Comparison of ENCODE assay signal across 21 cellular contexts in genomic region chr5:82938901-82939300, GRCh38.
A peak's percentile ranks its signal among the peaks of the same experiment; 100 is the strongest.
DNase-seq lines count a peak whose midpoint lies in the region; ATAC-seq and TF ChIP-seq lines count a peak whose summit lies in the region.
"Had no signal": no experiment of that assay in that cellular context is flagged by ENCODE, and none has a peak within 500 bp of the region (broad histone marks: within the 10 kb centered on the region; RNA-seq: fewer than 3 reads in every experiment).

No MANE protein-coding gene starts in this region.

- no peaks in the 10 kb centered on the region for H3K4me1 Mint-ChIP-seq in activated CD4-positive, alpha-beta memory T cell treated with anti-CD3 and anti-CD28 coated beads, Interleukin-2, amount 10 ng/mL, durations not matched to agents 7 days and 5 days
- H3K4me1 Mint-ChIP-seq: CD4-positive, CD25-positive, alpha-beta regulatory T cell; CD8-positive, alpha-beta memory T cell; IgD-negative memory B cell had no signal

- H3K36me3 Mint-ChIP-seq in activated CD4-positive, alpha-beta memory T cell treated with anti-CD3 and anti-CD28 coated beads, Interleukin-2, amount 10 ng/mL, durations not matched to agents 7 days and 5 days (ENCODE audit: low read depth), result no peaks in the 10 kb centered on the region
- H3K36me3 Mint-ChIP-seq: CD4-positive, CD25-positive, alpha-beta regulatory T cell; CD8-positive, alpha-beta memory T cell; IgD-negative memory B cell had no signal

- H3K4me3 ChIP-seq in HEK293 (ENCODE audit: low read depth, low read length) (no peak overlapping the region), PC-3 (ENCODE audit: low read length) (no peak overlapping the region), choroid plexus epithelial cell (ENCODE audit: low read depth, low read length) (no peak overlapping the region)
- H3K4me3 ChIP-seq: GM23338 had no signal

- no peaks in the 10 kb centered on the region for H3K9me2 ChIP-seq in PC-3 (replicated peaks; ENCODE audit: low read length)

- DNase-seq in PC-3, result no peak
- DNase-seq in choroid plexus epithelial cell (ENCODE audit: low read depth), result peak; percentile 33
- DNase-seq in renal cortical epithelial cell (ENCODE audit: low read depth), result peak; percentile 90
- no peak for DNase-seq in activated CD4-positive, alpha-beta memory T cell treated with anti-CD3 and anti-CD28 coated beads, Interleukin-2, amount 10 ng/mL, durations not matched to agents 7 days and 5 days
- no peak for DNase-seq in NCI-H1417 (lab: John Stamatoyannopoulos, UW)
- no peak for DNase-seq in activated T-cell treated with anti-CD3 and anti-CD28 coated beads, Interleukin-2, amount 50 U/mL, for 48 hours
- DNase-seq: ACHN; BE2C; C1 segment of cervical spinal cord; CD4-positive, CD25-positive, alpha-beta regulatory T cell; CD8-positive, alpha-beta memory T cell; COR-L47; DMS 273 treated with DMSO at 0.1 percent for 48 hours; DMS79; GDM1; HCEC 1CT had no signal

- intact Hi-C loops in PC-3 (cut with micrococcal nuclease), result no loop called here

- H3K36me3 ChIP-seq in HEK293 (ENCODE audit: control insufficient read depth in 2 of 2, insufficient read depth in 1 of 2, low read length in 2 of 2) (no peaks in the 10 kb centered on the region), PC-3 (ENCODE audit: low read depth, low read length) (no peaks in the 10 kb centered on the region)
- H3K36me3 ChIP-seq: BE2C had no signal

- H3K27me3 Mint-ChIP-seq in activated CD4-positive, alpha-beta memory T cell treated with anti-CD3 and anti-CD28 coated beads, Interleukin-2, amount 10 ng/mL, durations not matched to agents 7 days and 5 days, result no peaks in the 10 kb centered on the region
- H3K27me3 Mint-ChIP-seq: CD4-positive, CD25-positive, alpha-beta regulatory T cell; IgD-negative memory B cell had no signal

- no peak overlapping the region for H3K9ac ChIP-seq in PC-3 (ENCODE audit: low read length)

- TF ChIP-seq CTCF in HEK293 (tag by site-specific recombination; IDR thresholded peaks at IDR 0.05) (no peak), PC-3 (conservative IDR thresholded peaks at IDR 0.05; ENCODE audit: low read depth, low read length) (no peak), choroid plexus epithelial cell (conservative IDR thresholded peaks at IDR 0.05; ENCODE audit: low read depth, low read length) (no peak)

- CTCF ChIA-PET in HEK293 (lab: Yijun Ruan, JAX), result no interaction called here
- CTCF ChIA-PET in PC-3 (lab: Charles Lee), result interaction anchor here (0.5 to 0.7 kb wide), 2 partner anchors 25 to 77 kb away, joined by 4 read pairs; no protein-coding TSS in a partner anchor
- CTCF ChIA-PET in activated CD4-positive, alpha-beta memory T cell treated with anti-CD3 and anti-CD28 coated beads, Interleukin-2, amount 10 ng/mL, durations not matched to agents 7 days and 5 days (lab: Charles Lee), result no interaction called here

- no peaks in the 10 kb centered on the region for H3K79me2 ChIP-seq in PC-3 (ENCODE audit: low read length)

- H2AFZ ChIP-seq in PC-3 (ENCODE audit: low read length), result no peak overlapping the region

- no peak overlapping the region for H3K27ac ChIP-seq in HEK293 (ENCODE audit: extremely low read depth, low read depth, low read length)
- H3K27ac ChIP-seq in PC-3 (ENCODE audit: low read length), result no peak overlapping the region

- H3K9me3 ChIP-seq in HEK293 (ENCODE audit: control insufficient read depth, insufficient read depth, low read depth, low read length), result no peaks in the 10 kb centered on the region
- H3K9me3 ChIP-seq in PC-3 (ENCODE audit: low read length), result no peaks in the 10 kb centered on the region
- H3K9me3 ChIP-seq: BE2C had no signal

- no peaks in the 10 kb centered on the region for H3F3A ChIP-seq in PC-3 (ENCODE audit: low read length, unreplicated experiment)

- peak; percentile 53 for ATAC-seq in PC-3
- ATAC-seq in esophagus mucosa, result no peak
- ATAC-seq: GM23338, HepG2 had no signal

- no peaks in the 10 kb centered on the region for H3K27me3 ChIP-seq in PC-3 (ENCODE audit: low read length)
- H3K27me3 ChIP-seq: BE2C had no signal

- H3K9me3 Mint-ChIP-seq in activated CD4-positive, alpha-beta memory T cell treated with anti-CD3 and anti-CD28 coated beads, Interleukin-2, amount 10 ng/mL, durations not matched to agents 7 days and 5 days, result peaks cover 3% of the 10 kb centered on the region

- H3K27ac Mint-ChIP-seq in activated CD4-positive, alpha-beta memory T cell treated with anti-CD3 and anti-CD28 coated beads, Interleukin-2, amount 10 ng/mL, durations not matched to agents 7 days and 5 days, result no peak overlapping the region
- H3K27ac Mint-ChIP-seq: CD4-positive, CD25-positive, alpha-beta regulatory T cell; CD8-positive, alpha-beta memory T cell; GM23338; IgD-negative memory B cell had no signal

- H3K4me1 ChIP-seq in HEK293 (ENCODE audit: control insufficient read depth, insufficient read depth, low read length) (peaks cover 3% of the 10 kb centered on the region; the same call in 1 of the 2 replicates), PC-3 (ENCODE audit: insufficient read depth, low read length) (no peaks in the 10 kb centered on the region)
- H3K4me1 ChIP-seq: BE2C had no signal

- POLR2A ChIA-PET in HEK293 (lab: Yijun Ruan, JAX) (no interaction called here), PC-3 (lab: Charles Lee; ENCODE audit: unreplicated experiment) (no interaction called here)
- POLR2A ChIA-PET in activated CD4-positive, alpha-beta memory T cell treated with anti-CD3 and anti-CD28 coated beads, Interleukin-2, amount 10 ng/mL, durations not matched to agents 7 days and 5 days (lab: Charles Lee), result no interaction called here

- H3K4me3 Mint-ChIP-seq in activated CD4-positive, alpha-beta memory T cell treated with anti-CD3 and anti-CD28 coated beads, Interleukin-2, amount 10 ng/mL, durations not matched to agents 7 days and 5 days, result no peak overlapping the region
- H3K4me3 Mint-ChIP-seq: CD4-positive, CD25-positive, alpha-beta regulatory T cell; CD8-positive, alpha-beta memory T cell; GM23338; IgD-negative memory B cell had no signal

- no TSS peak for BruUV-seq in PC-3 (replicated peaks; lab: Mats Ljungman, UMichigan)

- H4K20me1 ChIP-seq in PC-3 (ENCODE audit: low read length), result no peaks in the 10 kb centered on the region

- no peak overlapping the region for H3K4me2 ChIP-seq in PC-3 (ENCODE audit: low read length)
- H3K4me2 ChIP-seq: GM23338 had no signal

TF ChIP-seq in HEK293, 187 proteins besides CTCF, POLR2A, EP300 and RAD21:
- TF ChIP-seq HOXD13 (CRISPR knock-in tag; IDR thresholded peaks at IDR 0.05; ENCODE audit: borderline replicate concordance), result no peak
- peak; percentile 44; the same call in 1 of the 2 replicates for TF ChIP-seq PRDM6 (tag by site-specific recombination; IDR thresholded peaks at IDR 0.05)

Comparison
In these comparisons a context has a peak if more than half of its experiments do, and no peak if none do; other contexts are left out.
1. DNase-seq: peak in choroid plexus epithelial cell (single experiment) and renal cortical epithelial cell (single experiment); none in PC-3 (single experiment), activated CD4-positive, alpha-beta memory T cell treated with anti-CD3 and anti-CD28 coated beads, Interleukin-2, amount 10 ng/mL, durations not matched to agents 7 days and 5 days (single experiment), NCI-H1417 (0 of 3) and activated T-cell treated with anti-CD3 and anti-CD28 coated beads, Interleukin-2, amount 50 U/mL, for 48 hours (0 of 2).